In genomic region chr2:172089633-172090032, GRCh38 we compare ENCODE assay signal across 18 cellular contexts. TPM values are rescaled to one million over a fixed set of nuclear protein-coding genes. Genes with fewer than 3 reads are reported as not detected.
"Had no signal": no experiment of that assay in that cellular context is flagged by ENCODE, and none has a peak within 500 bp of the region (broad histone marks: within the 10 kb centered on the region; RNA-seq: fewer than 3 reads in every experiment).

No MANE protein-coding gene starts in this region.

- H3K27ac ChIP-seq: body of pancreas, epithelial cell of prostate, lower lobe of right lung, prostate gland, SJSA1, transverse colon had no signal

- H3K36me3 ChIP-seq: lower lobe of right lung, prostate gland, transverse colon had no signal

- H3K4me3 Mint-ChIP-seq: central memory CD8-positive, alpha-beta T cell; mesothelial cell of epicardium; stimulated activated memory B cell treated with anti-CD40 and anti-IgM and Interleukin-4, amounts not matched to agents 10 μg/mL and 1 μg/mL and 100 μg/mL, for 72 hours had no signal

- H3K36me3 Mint-ChIP-seq: stimulated activated memory B cell treated with anti-CD40 and anti-IgM and Interleukin-4, amounts not matched to agents 10 μg/mL and 1 μg/mL and 100 μg/mL, for 72 hours; WTC11 had no signal

- H3K9me3 ChIP-seq: body of pancreas, lower lobe of right lung, prostate gland, SJSA1, transverse colon had no signal

- H3K27me3 ChIP-seq: SJSA1 had no signal

- H3K9me3 Mint-ChIP-seq: central memory CD8-positive, alpha-beta T cell; mesothelial cell of epicardium; WTC11 had no signal

- H3K4me3 ChIP-seq: body of pancreas, lower lobe of right lung, prostate gland, SJSA1, transverse colon had no signal

- ATAC-seq: body of pancreas; lower lobe of right lung; stimulated activated memory B cell treated with anti-CD40 and anti-IgM and Interleukin-4, amounts not matched to agents 10 μg/mL and 1 μg/mL and 100 μg/mL, for 72 hours had no signal

- H3K27ac Mint-ChIP-seq: mesothelial cell of epicardium; stimulated activated memory B cell treated with anti-CD40 and anti-IgM and Interleukin-4, amounts not matched to agents 10 μg/mL and 1 μg/mL and 100 μg/mL, for 72 hours; WTC11 had no signal

- DNase-seq: activated CD4-positive, alpha-beta T cell treated with anti-CD3 and anti-CD28 coated beads, Interleukin-2, amount 50 U/mL, for 1 hour; activated naive CD4-positive, alpha-beta T cell treated with Interleukin-2 at 50 U/mL for 16 hours; amniotic stem cell; body of pancreas; cortex of kidney; effector memory CD4-positive, alpha-beta T cell; hypothalamus; stimulated activated CD4-positive, alpha-beta T cell treated with anti-CD3 and anti-CD28 coated beads, Interleukin-1b, Interleukin-23, amount 100 ng/mL, for 48 hours; transverse colon had no signal

RNA-seq across cellular contexts. Expression of gene DLX1, which starts 4.3 kb away (rescaled TPM):
- total RNA-seq: body of pancreas, lower lobe of right lung, subcutaneous adipose tissue, transverse colon, WTC11 had no signal

RNA-seq across cellular contexts. Expression of gene DLX2, which starts 13.1 kb away (rescaled TPM):
- total RNA-seq: body of pancreas, lower lobe of right lung, subcutaneous adipose tissue had no signal
